In genomic region chr3:129112308-129113052, GRCh38 we compare ENCODE assay signal across 12 cellular contexts. TPM values are rescaled to one million over a fixed set of nuclear protein-coding genes. Genes with fewer than 3 reads are reported as not detected.
DNase-seq lines count a peak whose midpoint lies in the region; ATAC-seq and TF ChIP-seq lines count a peak whose summit lies in the region.
"Had no signal": no experiment of that assay in that cellular context is flagged by ENCODE, and none has a peak within 500 bp of the region (broad histone marks: within the 10 kb centered on the region; RNA-seq: fewer than 3 reads in every experiment).

No MANE protein-coding gene starts in this region.

- H3K4me3 Mint-ChIP-seq in chondrocyte (ENCODE audit: unreplicated experiment) = no peak overlapping the region
- H3K4me3 Mint-ChIP-seq in stimulated activated naive CD8-positive, alpha-beta T cell treated with anti-CD3 and anti-CD28 coated beads, Interleukin-15, Interleukin-2, amounts not matched to agents 100 ng/mL and 50 ng/mL, for 24 hours = peak overlapping the region; percentile 53
- H3K4me3 Mint-ChIP-seq: activated B cell treated with CpG ODN at 0.5 μM for 24 hours had no signal

- H3K27me3 ChIP-seq in left ventricle myocardium inferior (ENCODE audit: low read depth) = no peaks in the 10 kb centered on the region
- H3K27me3 ChIP-seq: gastrocnemius medialis had no signal

- H3K4me3 ChIP-seq in left ventricle myocardium inferior = no peak overlapping the region
- H3K4me3 ChIP-seq: gastrocnemius medialis had no signal

- peaks cover 6% of the 10 kb centered on the region for H3K36me3 Mint-ChIP-seq in chondrocyte (ENCODE audit: low read depth)
- peaks cover 61% of the 10 kb centered on the region for H3K36me3 Mint-ChIP-seq in stimulated activated naive CD8-positive, alpha-beta T cell treated with anti-CD3 and anti-CD28 coated beads, Interleukin-15, Interleukin-2, amounts not matched to agents 100 ng/mL and 50 ng/mL, for 24 hours (ENCODE audit: low read depth)

- peaks cover 13% of the 10 kb centered on the region for H3K4me1 ChIP-seq in left ventricle myocardium inferior
- H3K4me1 ChIP-seq: gastrocnemius medialis had no signal

- no peaks in the 10 kb centered on the region for H3K27me3 Mint-ChIP-seq in chondrocyte (ENCODE audit: low read depth)
- no peaks in the 10 kb centered on the region for H3K27me3 Mint-ChIP-seq in stimulated activated naive CD8-positive, alpha-beta T cell treated with anti-CD3 and anti-CD28 coated beads, Interleukin-15, Interleukin-2, amounts not matched to agents 100 ng/mL and 50 ng/mL, for 24 hours
- H3K27me3 Mint-ChIP-seq: activated B cell treated with CpG ODN at 0.5 μM for 24 hours had no signal

- peaks cover 18% of the 10 kb centered on the region for H3K36me3 ChIP-seq in left ventricle myocardium inferior

- TF ChIP-seq CTCF in left ventricle myocardium inferior (IDR thresholded peaks at IDR 0.05; ENCODE audit: borderline replicate concordance) (no peak), chondrocyte (IDR thresholded peaks at IDR 0.05) (no peak), omental fat pad (IDR thresholded peaks at IDR 0.05) (no peak)

- DNase-seq in left cardiac atrium = peak; percentile 5
- DNase-seq in left ventricle myocardium inferior = no peak
- peak; percentile 87 for DNase-seq in OCI-M1 (lab: John Stamatoyannopoulos, UW)
- no peak for DNase-seq in chondrocyte (ENCODE audit: low spot score)
- no peak for DNase-seq in omental fat pad (ENCODE audit: low spot score)
- DNase-seq: activated B cell treated with CpG ODN at 0.5 μM for 24 hours, gastrocnemius medialis, MM.1S had no signal

- H3K27ac ChIP-seq in left ventricle myocardium inferior (replicated peaks) = no peak overlapping the region
- H3K27ac ChIP-seq: C4-2B, gastrocnemius medialis had no signal

- H3K27ac Mint-ChIP-seq in chondrocyte (ENCODE audit: unreplicated experiment) = peak overlapping the region; percentile 92
- H3K27ac Mint-ChIP-seq in stimulated activated naive CD8-positive, alpha-beta T cell treated with anti-CD3 and anti-CD28 coated beads, Interleukin-15, Interleukin-2, amounts not matched to agents 100 ng/mL and 50 ng/mL, for 24 hours = peak overlapping the region; percentile 95
- H3K27ac Mint-ChIP-seq: activated B cell treated with CpG ODN at 0.5 μM for 24 hours had no signal

- no peaks in the 10 kb centered on the region for H3K9me3 ChIP-seq in left ventricle myocardium inferior (replicated peaks)
- H3K9me3 ChIP-seq: gastrocnemius medialis had no signal

- ATAC-seq in left cardiac atrium (no peak), omental fat pad (ENCODE audit: low FRiP score) (no peak), GM21717 (IDR thresholded peaks at IDR 0.05; ENCODE audit: unreplicated experiment) (no peak), HG03097 (IDR thresholded peaks at IDR 0.05; ENCODE audit: low FRiP score, unreplicated experiment) (no peak)
- ATAC-seq: gastrocnemius medialis had no signal

- intact Hi-C loops in left cardiac atrium (cut with DNase I) = no loop called here
- intact Hi-C loops in left ventricle myocardium inferior (cut with micrococcal nuclease) = no loop called here

- H3K4me1 Mint-ChIP-seq in chondrocyte (ENCODE audit: low read depth) = peaks cover 20% of the 10 kb centered on the region
- peaks cover 87% of the 10 kb centered on the region for H3K4me1 Mint-ChIP-seq in stimulated activated naive CD8-positive, alpha-beta T cell treated with anti-CD3 and anti-CD28 coated beads, Interleukin-15, Interleukin-2, amounts not matched to agents 100 ng/mL and 50 ng/mL, for 24 hours (ENCODE audit: low read depth)

- no peaks in the 10 kb centered on the region for H3K9me3 Mint-ChIP-seq in chondrocyte (ENCODE audit: low read depth)
- no peaks in the 10 kb centered on the region for H3K9me3 Mint-ChIP-seq in stimulated activated naive CD8-positive, alpha-beta T cell treated with anti-CD3 and anti-CD28 coated beads, Interleukin-15, Interleukin-2, amounts not matched to agents 100 ng/mL and 50 ng/mL, for 24 hours
- H3K9me3 Mint-ChIP-seq: activated B cell treated with CpG ODN at 0.5 μM for 24 hours had no signal

RNA-seq across cellular contexts. Expression of gene RAB43, which starts 9.1 kb away (rescaled TPM):
- total RNA-seq in left cardiac atrium (1 to 10 TPM; 6.4 to 6.9 TPM), left ventricle myocardium inferior (3.3 TPM), chondrocyte (19.1 to 29.7 TPM (median 26.3 TPM) in 3 replicates), omental fat pad (10 to 100 TPM; 12.8 to 18.5 (median 16.3) TPM)

RNA-seq across cellular contexts. Expression of gene ISY1, which starts 48.4 kb away (rescaled TPM):
- total RNA-seq in left cardiac atrium (10 to 100 TPM; 23.3 to 28.3 TPM), left ventricle myocardium inferior (21.3 TPM), chondrocyte (31.3 to 44.7 TPM (median 31.9 TPM) in 3 replicates), omental fat pad (10 to 100 TPM; 14.4 to 23.2 (median 17.0) TPM)

RNA-seq across cellular contexts. Expression of gene GP9, which starts 51.9 kb away (rescaled TPM):
- total RNA-seq in left cardiac atrium (under 1 TPM in 1 of 2 donors, not detected in 1; 0.29 TPM), left ventricle myocardium inferior (not detected), chondrocyte (not detected in 3 replicates), omental fat pad (not detected)
- total RNA-seq: activated B cell treated with CpG ODN at 0.5 μM for 24 hours had no signal

Comparison
In these comparisons a context has a peak if more than half of its experiments do, and no peak if none do; other contexts are left out.
1. DNase-seq: peak in left cardiac atrium (single experiment) and OCI-M1 (single experiment); none in left ventricle myocardium inferior (single experiment), chondrocyte (single experiment) and omental fat pad (single experiment).